Comparison of ENCODE assay signal across 19 cellular contexts in genomic region chr15:86489992-86490391, GRCh38.
"Had no signal": no experiment of that assay in that cellular context is flagged by ENCODE, and none has a peak within 500 bp of the region (broad histone marks: within the 10 kb centered on the region; RNA-seq: fewer than 3 reads in every experiment).

No MANE protein-coding gene starts in this region.

- H3K36me3 ChIP-seq: esophagus squamous epithelium, gastroesophageal sphincter, spleen, transverse colon had no signal

- H3K27ac ChIP-seq: esophagus squamous epithelium, gastroesophageal sphincter, psoas muscle, spleen, transverse colon had no signal

- H3K4me1 ChIP-seq: gastroesophageal sphincter, psoas muscle, spleen, transverse colon had no signal

- H3K4me3 ChIP-seq: esophagus squamous epithelium, gastroesophageal sphincter, lung, psoas muscle, spleen, transverse colon had no signal

- DNase-seq: effector memory CD8-positive, alpha-beta T cell; esophagus squamous epithelium; foreskin fibroblast; glutamatergic neuron; left colon; left ventricle myocardium superior; mesenchymal stem cell; naive B cell; psoas muscle; retina; spleen; stimulated activated CD4-positive, alpha-beta T cell treated with anti-CD3 and anti-CD28 coated beads, Interleukin-15, amount 100 ng/mL, for 24 hours; stimulated activated CD4-positive, alpha-beta T cell treated with anti-CD3 and anti-CD28 coated beads, Interleukin-1b, Interleukin-23, amount 100 ng/mL, for 48 hours; stimulated activated CD4-positive, alpha-beta T cell treated with anti-CD3 and anti-CD28 coated beads, Interleukin-4, amount 100 ng/mL, for 24 hours; transverse colon had no signal

- H3K27me3 ChIP-seq: esophagus squamous epithelium, gastroesophageal sphincter, spleen, transverse colon had no signal

- ATAC-seq: effector memory CD8-positive, alpha-beta T cell; gastroesophageal sphincter; left colon; left ventricle myocardium superior; psoas muscle; sciatic nerve; stimulated activated memory B cell treated with anti-CD40 and anti-IgM and Interleukin-4, amounts not matched to agents 10 μg/mL and 1 μg/mL and 100 μg/mL, for 72 hours had no signal

- H3K9me3 ChIP-seq: esophagus squamous epithelium, gastroesophageal sphincter, psoas muscle, spleen, transverse colon had no signal
